Comparison of ENCODE assay signal across 21 cellular contexts in genomic region chr1:6592441-6592840, GRCh38. TPM values are rescaled to one million over a fixed set of nuclear protein-coding genes. Genes with fewer than 3 reads are reported as not detected.
DNase-seq lines count a peak whose midpoint lies in the region; ATAC-seq and TF ChIP-seq lines count a peak whose summit lies in the region.
"Had no signal": no experiment of that assay in that cellular context is flagged by ENCODE, and none has a peak within 500 bp of the region (broad histone marks: within the 10 kb centered on the region; RNA-seq: fewer than 3 reads in every experiment).

No MANE protein-coding gene starts in this region.

- no peak overlapping the region for H3K4me3 ChIP-seq in coronary artery
- H3K4me3 ChIP-seq in neutrophil (ENCODE audit: low read depth in 1 of 2, low read length in 1 of 2), result no peak overlapping the region
- H3K4me3 ChIP-seq in smooth muscle cell, result no peak overlapping the region
- H3K4me3 ChIP-seq: gastroesophageal sphincter, left lung, sigmoid colon, SJSA1, vagina had no signal

- no peak overlapping the region for H3K9ac ChIP-seq in smooth muscle cell (ENCODE audit: low read depth)

- no peak overlapping the region for H2AFZ ChIP-seq in smooth muscle cell (ENCODE audit: low read depth)

- no peak for ATAC-seq in HG03571 (IDR thresholded peaks at IDR 0.05; ENCODE audit: unreplicated experiment)
- ATAC-seq: gastroesophageal sphincter, left lung had no signal

- peak; percentile 38 for DNase-seq in MV-4-11 (lab: John Stamatoyannopoulos, UW)
- DNase-seq in coronary artery (ENCODE audit: low spot score), result no peak
- DNase-seq in smooth muscle cell (lab: John Stamatoyannopoulos, UW; ENCODE audit: unreplicated experiment), result no peak
- DNase-seq: activated CD4-positive, CD25-positive, alpha-beta regulatory T cell; erythroblast; GOT3; NCI-H1436 treated with DMSO at 0.1 percent for 48 hours; NCI-H2171 treated with DMSO at 0.1 percent for 48 hours; NCI-H748 treated with DMSO at 0.1 percent for 48 hours; sigmoid colon had no signal

- H3K79me2 ChIP-seq in smooth muscle cell (ENCODE audit: low read depth), result peaks cover 5% of the 10 kb centered on the region

- no peaks in the 10 kb centered on the region for H3F3A ChIP-seq in smooth muscle cell (ENCODE audit: low read depth)

- H4K20me1 ChIP-seq in smooth muscle cell (ENCODE audit: low read depth), result peaks cover 51% of the 10 kb centered on the region

- H3K4me1 ChIP-seq in neutrophil (ENCODE audit: control insufficient read depth in 1 of 2, insufficient read depth in 1 of 2, low read depth in 1 of 2, low read length in 1 of 2), result peaks cover 54 to 57% of the 10 kb centered on the region in 2 experiments
- H3K4me1 ChIP-seq in smooth muscle cell (ENCODE audit: low read depth), result no peaks in the 10 kb centered on the region
- H3K4me1 ChIP-seq: SJSA1 had no signal

- H3K9me3 ChIP-seq in neutrophil, result no peaks in the 10 kb centered on the region
- H3K9me3 ChIP-seq in smooth muscle cell (replicated peaks; ENCODE audit: low read depth), result no peaks in the 10 kb centered on the region
- H3K9me3 ChIP-seq: gastroesophageal sphincter, left lung, sigmoid colon, SJSA1, vagina had no signal

- H3K27ac ChIP-seq in coronary artery (peak overlapping the region; percentile 76 to 77), neutrophil (peak overlapping the region; percentile 80), smooth muscle cell (ENCODE audit: low read depth) (no peak overlapping the region)
- H3K27ac ChIP-seq: left lung, SJSA1, vagina had no signal

- WGBS in smooth muscle cell (ENCODE audit: low lambda C conversion rate), result 59% methylated on average over 5 of the region's 5 CpGs

- H3K27me3 ChIP-seq in neutrophil, result no peaks in the 10 kb centered on the region
- H3K27me3 ChIP-seq in smooth muscle cell (ENCODE audit: low read depth), result no peaks in the 10 kb centered on the region
- H3K27me3 ChIP-seq: gastroesophageal sphincter, left lung, sigmoid colon, SJSA1, vagina had no signal

- H3K4me2 ChIP-seq in smooth muscle cell, result no peak overlapping the region

- TF ChIP-seq CTCF in coronary artery (IDR thresholded peaks at IDR 0.05) (no peak), neutrophil (IDR thresholded peaks at IDR 0.05) (no peak), smooth muscle cell (IDR thresholded peaks at IDR 0.05; ENCODE audit: borderline replicate concordance, insufficient read depth, poor library complexity, severe bottlenecking) (no peak)

- H3K36me3 ChIP-seq in neutrophil (peaks cover 100% of the 10 kb centered on the region), smooth muscle cell (ENCODE audit: low read depth) (no peaks in the 10 kb centered on the region)

RNA-seq across cellular contexts. Expression of gene KLHL21, which starts 10.2 kb away (rescaled TPM):
- 12.0 and 13.2 TPM in 2 replicates for total RNA-seq in smooth muscle cell
- polyA plus RNA-seq in smooth muscle cell, result 12.6 and 16.2 TPM in 2 replicates

RNA-seq across cellular contexts. Expression of gene ZBTB48, which starts 12.6 kb away (rescaled TPM):
- total RNA-seq in smooth muscle cell, result 9.7 and 26.4 TPM in 2 replicates
- polyA plus RNA-seq in smooth muscle cell, result 16.3 and 20.5 TPM in 2 replicates

RNA-seq across cellular contexts. Expression of gene PHF13, which starts 21.1 kb away (rescaled TPM):
- total RNA-seq in smooth muscle cell, result 10.2 and 10.4 TPM in 2 replicates
- 12.3 and 14.0 TPM in 2 replicates for polyA plus RNA-seq in smooth muscle cell

RNA-seq across cellular contexts. Expression of gene THAP3, which starts 32.2 kb away (rescaled TPM):
- 10.5 and 14.2 TPM in 2 replicates for total RNA-seq in smooth muscle cell
- polyA plus RNA-seq in smooth muscle cell, result 29.3 and 34.8 TPM in 2 replicates

RNA-seq across cellular contexts. Expression of gene TAS1R1, which starts 37.3 kb away (rescaled TPM):
- total RNA-seq in smooth muscle cell, result not detected in 2 replicates
- polyA plus RNA-seq in smooth muscle cell, result 0.27 TPM in 1 of 2 replicates, not detected in the other
- total RNA-seq: activated T-helper 2 cell treated with anti-CD3 and anti-CD28 coated beads, Interferon-gamma antibody, Interleukin-2, Interleukin-4, amounts not matched to agents 10 μg/mL and 5 μg/mL and 100 μg/mL, durations not matched to agents 14 hours and 24 hours and 36 hours; bronchial epithelial cell; dermis microvascular lymphatic vessel endothelial cell; gastroesophageal sphincter; left lung; MCF 10A; osteocyte; SJSA1; vagina had no signal
